In genomic region chr19:15432629-15433518, GRCh38 we compare ENCODE assay signal across 1 cellular context.
TF ChIP-seq lines count a peak whose summit lies in the region.

No MANE protein-coding gene starts in this region.

TF ChIP-seq in K562, 482 proteins besides CTCF, POLR2A, EP300 and RAD21 (continued from another document and continues in another):
- TF ChIP-seq ZMIZ1 (IDR thresholded peaks at IDR 0.05; ENCODE audit: low read depth in 2 of 2, low read length in 2 of 2) (peak in 1 of 2 experiments; percentile 97; a peak in 2 of 4 replicates), RNF219 (CRISPR knock-in tag; IDR thresholded peaks at IDR 0.05) (no peak), MGA (IDR thresholded peaks at IDR 0.05) (no peak), ZNF408 (CRISPR knock-in tag; IDR thresholded peaks at IDR 0.05; ENCODE audit: low read depth) (no peak), ZNF57 (CRISPR knock-in tag; IDR thresholded peaks at IDR 0.05) (no peak), ZNF184 (CRISPR knock-in tag; IDR thresholded peaks at IDR 0.05) (no peak), MNT (conservative IDR thresholded peaks at IDR 0.05) (peak; percentile 81 to 92), FOXO4 (CRISPR knock-in tag; IDR thresholded peaks at IDR 0.05) (no peak), NFE2L1 (tag; IDR thresholded peaks at IDR 0.05; ENCODE audit: borderline replicate concordance, low read depth) (no peak), ZNF589 (CRISPR knock-in tag; IDR thresholded peaks at IDR 0.05; ENCODE audit: low read depth) (no peak), ZNF592 (IDR thresholded peaks at IDR 0.05) (no peak), CREB5 (CRISPR knock-in tag; IDR thresholded peaks at IDR 0.05) (no peak), FIP1L1 (IDR thresholded peaks at IDR 0.05; ENCODE audit: low read depth, low read length, poor library complexity, severe bottlenecking) (peak; percentile 67), JUND (IDR thresholded peaks at IDR 0.05; ENCODE audit: borderline replicate concordance, low read depth, low read length) (peak; percentile 68), JUND (tag; IDR thresholded peaks at IDR 0.05; ENCODE audit: borderline replicate concordance, low read depth, low read length) (no peak), PCBP1 (IDR thresholded peaks at IDR 0.05; ENCODE audit: low read depth, low read length, poor library complexity, severe bottlenecking) (no peak), ZNF431 (CRISPR knock-in tag; IDR thresholded peaks at IDR 0.05) (no peak), RUNX1 (IDR thresholded peaks at IDR 0.05; ENCODE audit: low read depth) (no peak), MITF (IDR thresholded peaks at IDR 0.05) (peak; percentile 59), ATF7 (IDR thresholded peaks at IDR 0.05) (peak; percentile 61; the same call in 1 of the 2 replicates), SMARCA4 (IDR thresholded peaks at IDR 0.05) (no peak), SMARCC2 (IDR thresholded peaks at IDR 0.05; ENCODE audit: low read depth) (no peak), BHLHE40 (IDR thresholded peaks at IDR 0.05; ENCODE audit: low read length) (peak; percentile 71)
